ENCODE assay signal across 8 cellular contexts in genomic region chr14:22837750-22838538, GRCh38. TPM values are rescaled to one million over a fixed set of nuclear protein-coding genes. Genes with fewer than 3 reads are reported as not detected.
DNase-seq lines count a peak whose midpoint lies in the region; TF ChIP-seq lines count a peak whose summit lies in the region.

No MANE protein-coding gene starts in this region.

- no peak overlapping the region for H2AFZ ChIP-seq in fibroblast of lung (ENCODE audit: low read length)

- H3K9ac ChIP-seq in fibroblast of lung (ENCODE audit: insufficient read depth, low read length), result peak overlapping the region; percentile 98

- POLR2A ChIA-PET in BJ (lab: Charles Lee) (interaction anchor here (0.6 to 1.6 kb wide), 4 partner anchors 10 to 34 kb away, joined by 5 to 8 read pairs (median 6); no protein-coding TSS in a partner anchor), RWPE1 (lab: Yijun Ruan, JAX; ENCODE audit: low non-redundant PET) (interaction anchor here (0.6 to 2.6 kb wide), 5 partner anchors 10 to 73 kb away, joined by 4 to 19 read pairs (median 6); partner anchors contain the start of gene OXA1L)

- peaks cover 67% of the 10 kb centered on the region for H3K79me2 ChIP-seq in fibroblast of lung (ENCODE audit: control insufficient read depth, insufficient read depth, low read length)

- CTCF ChIA-PET in BJ (lab: Yijun Ruan, JAX), result interaction anchor here (0.7 to 9.9 kb wide), 9 partner anchors 10 to 465 kb away, joined by 3 to 246 read pairs (median 6); partner anchors contain the start of genes OXA1L and RBM23
- CTCF ChIA-PET in RWPE1 (lab: Yijun Ruan, JAX), result interaction anchor here (0.6 to 2.9 kb wide), 5 partner anchors 15 to 125 kb away, joined by 3 to 18 read pairs (median 8); no protein-coding TSS in a partner anchor

- peaks cover 31% of the 10 kb centered on the region for H3K4me1 Mint-ChIP-seq in neural crest cell

- H3K4me1 ChIP-seq in fibroblast of lung (ENCODE audit: control insufficient read depth, extremely low read depth, insufficient read depth, low read length), result peaks cover 20% of the 10 kb centered on the region

- TF ChIP-seq CTCF in BJ (IDR thresholded peaks at IDR 0.05; ENCODE audit: insufficient read depth, low read depth, low read length), result no peak
- no peak for TF ChIP-seq CTCF in RWPE1 (conservative IDR thresholded peaks at IDR 0.05; ENCODE audit: low read depth)
- TF ChIP-seq CTCF in fibroblast of lung (conservative IDR thresholded peaks at IDR 0.05 in 1 of 2, IDR thresholded peaks at IDR 0.05 in 1 of 2; ENCODE audit: low read depth in 1 of 2, low read length in 2 of 2), result no peak
- no peak for TF ChIP-seq CTCF in neural crest cell (conservative IDR thresholded peaks at IDR 0.05)

- H3K27ac ChIP-seq in RWPE1 (peak overlapping the region; percentile 99), fibroblast of lung (ENCODE audit: insufficient read depth, low read length) (peak overlapping the region; percentile 85)

- H4K20me1 ChIP-seq in fibroblast of lung (ENCODE audit: control insufficient read depth, extremely low read depth, insufficient read depth, low read length), result no peaks in the 10 kb centered on the region

- H3K4me3 ChIP-seq in BJ (ENCODE audit: low read depth, low read length) (peak overlapping the region; percentile 83), fibroblast of lung (replicated peaks in 1 of 4; ENCODE audit: control extremely low read depth in 1 of 4, insufficient read depth in 1 of 4, low read depth in 3 of 4, low read length in 4 of 4) (peak overlapping the region; percentile 82 to 94 (median 91))

- peak overlapping the region; percentile 86 for H3K4me2 ChIP-seq in fibroblast of lung (ENCODE audit: extremely low read depth, insufficient read depth, low read length)

- H3K27me3 ChIP-seq in BJ (ENCODE audit: control insufficient read depth, insufficient read depth, low read length) (no peaks in the 10 kb centered on the region), fibroblast of lung (ENCODE audit: control insufficient read depth, insufficient read depth, low read length) (no peaks in the 10 kb centered on the region)

- no peaks in the 10 kb centered on the region for H3K9me3 ChIP-seq in fibroblast of lung (ENCODE audit: control insufficient read depth, insufficient read depth, low read depth, low read length)

- H3K36me3 ChIP-seq in BJ (ENCODE audit: control insufficient read depth, insufficient read depth, low read length), result peaks cover 24% of the 10 kb centered on the region
- peaks cover 31% of the 10 kb centered on the region for H3K36me3 ChIP-seq in fibroblast of lung (ENCODE audit: control insufficient read depth, insufficient read depth, low read length)

- H3K36me3 Mint-ChIP-seq in neural crest cell (ENCODE audit: low read depth), result peaks cover 15% of the 10 kb centered on the region

- H3K4me3 Mint-ChIP-seq in neural crest cell, result peak overlapping the region; percentile 90

- H3K9me3 Mint-ChIP-seq in neural crest cell, result no peaks in the 10 kb centered on the region

- H3K27ac Mint-ChIP-seq in neural crest cell (ENCODE audit: unreplicated experiment), result peak overlapping the region; percentile 71

- H3K27me3 Mint-ChIP-seq in neural crest cell (ENCODE audit: low read depth), result peaks cover 33% of the 10 kb centered on the region

- DNase-seq in BJ (ENCODE audit: low read depth) (no peak), RWPE1 (ENCODE audit: low spot score) (peak; percentile 69), fibroblast of lung (ENCODE audit: low read depth in 2 of 2) (peak; percentile 56 to 71), neural crest cell (ENCODE audit: low read depth, low spot score) (no peak), NOMO-1 (lab: John Stamatoyannopoulos, UW; ENCODE audit: unreplicated experiment in 2 of 2) (no peak), GM19238 (ENCODE audit: insufficient read length, low spot score) (no peak), NCI-H2081 (lab: John Stamatoyannopoulos, UW) (no peak)
- no peak for DNase-seq in stimulated activated CD4-positive, alpha-beta T cell treated with anti-CD3 and anti-CD28 coated beads, Interleukin-15, amount 100 ng/mL, for 24 hours

RNA-seq across cellular contexts. Expression of gene MMP14, which starts 1.6 kb away (rescaled TPM):
- polyA plus RNA-seq in BJ (2011; rRNA removed) (327 and 592 TPM in 2 replicates), fibroblast of lung (393 and 397 TPM in 2 replicates)
- 176 and 229 TPM in 2 replicates for polyA minus RNA-seq in BJ (2011; rRNA and poly(A)+ RNA removed)
- total RNA-seq in fibroblast of lung (346 and 375 TPM in 2 replicates), neural crest cell (63.2 and 68.6 TPM in 2 replicates)
- polyA plus RNA-seq in fibroblast of lung (2012), result 394 and 407 TPM in 2 replicates
- 565 and 590 TPM in 2 replicates for polyA minus RNA-seq in fibroblast of lung (ENCODE audit: low replicate concordance)

RNA-seq across cellular contexts. Expression of gene MRPL52, which starts 8.3 kb away (rescaled TPM):
- polyA plus RNA-seq in BJ (2011; rRNA removed), result 66.7 and 78.6 TPM in 2 replicates
- polyA minus RNA-seq in BJ (2011; rRNA and poly(A)+ RNA removed), result 14.4 and 15.7 TPM in 2 replicates
- total RNA-seq in fibroblast of lung, result 40.8 and 50.5 TPM in 2 replicates
- 38.0 and 44.1 TPM in 2 replicates for polyA plus RNA-seq in fibroblast of lung
- polyA plus RNA-seq in fibroblast of lung (2012), result 145 and 212 TPM in 2 replicates
- polyA minus RNA-seq in fibroblast of lung (ENCODE audit: low replicate concordance), result 2.2 and 32.5 TPM in 2 replicates
- 117 and 137 TPM in 2 replicates for total RNA-seq in neural crest cell

RNA-seq across cellular contexts. Expression of gene SLC7A7, which starts 22.7 kb away (rescaled TPM):
- polyA plus RNA-seq in BJ (2011; rRNA removed) (7.5 and 9.4 TPM in 2 replicates), fibroblast of lung (7.1 and 9.5 TPM in 2 replicates)
- polyA minus RNA-seq in BJ (2011; rRNA and poly(A)+ RNA removed), result 5.3 and 8.2 TPM in 2 replicates
- total RNA-seq in fibroblast of lung (5.1 and 6.3 TPM in 2 replicates), neural crest cell (0.54 and 0.64 TPM in 2 replicates)
- 3.0 and 4.1 TPM in 2 replicates for polyA plus RNA-seq in fibroblast of lung (2012)
- 13.6 and 26.7 TPM in 2 replicates for polyA minus RNA-seq in fibroblast of lung (ENCODE audit: low replicate concordance)

RNA-seq across cellular contexts. Expression of gene LRP10, which starts 33.6 kb away (rescaled TPM):
- polyA plus RNA-seq in BJ (2011; rRNA removed) (124 and 308 TPM in 2 replicates), fibroblast of lung (100 and 130 TPM in 2 replicates)
- 190 and 213 TPM in 2 replicates for polyA minus RNA-seq in BJ (2011; rRNA and poly(A)+ RNA removed)
- total RNA-seq in fibroblast of lung (71.9 and 95.5 TPM in 2 replicates), neural crest cell (14.3 and 16.3 TPM in 2 replicates)
- polyA plus RNA-seq in fibroblast of lung (2012), result 143 and 172 TPM in 2 replicates
- 703 and 794 TPM in 2 replicates for polyA minus RNA-seq in fibroblast of lung (ENCODE audit: low replicate concordance)

RNA-seq across cellular contexts. Expression of gene REM2, which starts 45.1 kb away (rescaled TPM):
- polyA plus RNA-seq in BJ (2011; rRNA removed) (0.05 and 0.10 TPM in 2 replicates), fibroblast of lung (0.02 and 0.06 TPM in 2 replicates)
- polyA minus RNA-seq in BJ (2011; rRNA and poly(A)+ RNA removed), result 0.10 and 0.43 TPM in 2 replicates
- total RNA-seq in fibroblast of lung (0.17 and 0.26 TPM in 2 replicates), neural crest cell (3.0 and 3.6 TPM in 2 replicates)
- polyA plus RNA-seq in fibroblast of lung (2012), result 0.10 and 0.15 TPM in 2 replicates
- not detected in 2 replicates for polyA minus RNA-seq in fibroblast of lung (ENCODE audit: low replicate concordance)

Comparison
In these comparisons a context has a peak if more than half of its experiments do, and no peak if none do; other contexts are left out.
1. DNase-seq: peak in RWPE1 (single experiment) and fibroblast of lung (2 of 2); none in BJ (single experiment), neural crest cell (single experiment), NOMO-1 (0 of 2), GM19238 (single experiment), stimulated activated CD4-positive, alpha-beta T cell treated with anti-CD3 and anti-CD28 coated beads, Interleukin-15, amount 100 ng/mL, for 24 hours (single experiment) and NCI-H2081 (0 of 2).